ENCODE assay signal across 25 cellular contexts in genomic region chr6:12116978-12117377, GRCh38.
"Had no signal": no experiment of that assay in that cellular context is flagged by ENCODE, and none has a peak within 500 bp of the region (broad histone marks: within the 10 kb centered on the region; RNA-seq: fewer than 3 reads in every experiment).

No MANE protein-coding gene starts in this region.

- FAIRE-seq: bronchial epithelial cell had no signal

- H3K4me2 ChIP-seq: SK-N-SH had no signal

- DNase-seq: activated CD4-positive, alpha-beta T cell treated with anti-CD3 and anti-CD28 coated beads, Interleukin-2, amount 10 ng/mL, durations not matched to agents 24 days and 14 days; activated CD4-positive, alpha-beta T cell treated with anti-CD3 and anti-CD28 coated beads, Interleukin-2, amount 50 U/mL, for 48 hours; activated CD8-positive, alpha-beta T cell treated with anti-CD3 and anti-CD28 coated beads, Interleukin-2, amount 10 ng/mL, durations not matched to agents 7 days and 5 days; activated effector memory CD4-positive, alpha-beta T cell treated with Interleukin-2 at 50 U/mL for 16 hours; activated naive CD4-positive, alpha-beta T cell treated with anti-CD3 and anti-CD28 coated beads, Interleukin-2, amount 10 ng/mL, durations not matched to agents 7 days and 5 days; activated naive CD8-positive, alpha-beta T cell treated with anti-CD3 and anti-CD28 coated beads, Interleukin-2, amount 50 U/mL, for 24 hours; activated T-cell treated with anti-CD3 and anti-CD28 coated beads, Interleukin-2, amount 50 U/mL, for 24 hours; anterior cingulate cortex; caudate nucleus; cerebellar nuclear complex; NCI-H1105 treated with DMSO at 0.1 percent for 48 hours; NCI-H1436; NCI-H1694; NCI-H1930; NCI-H2081 treated with DMSO at 0.1 percent for 48 hours; NCI-H345; NCI-H524 treated with DMSO at 0.1 percent for 48 hours; SHP77 treated with DMSO at 0.1 percent for 48 hours; SK-N-SH had no signal

- H3K4me3 Mint-ChIP-seq: activated CD8-positive, alpha-beta T cell treated with anti-CD3 and anti-CD28 coated beads, Interleukin-2, amount 10 ng/mL, durations not matched to agents 7 days and 5 days; activated naive CD4-positive, alpha-beta T cell treated with anti-CD3 and anti-CD28 coated beads, Interleukin-2, amount 10 ng/mL, durations not matched to agents 7 days and 5 days; activated naive CD8-positive, alpha-beta T cell; activated naive CD8-positive, alpha-beta T cell treated with anti-CD3 and anti-CD28 coated beads, Interleukin-2, amount 50 U/mL, for 24 hours; activated T-cell treated with anti-CD3 and anti-CD28 coated beads, Interleukin-2, amount 50 U/mL, for 24 hours; brain; T-helper 1 cell treated with Interleukin-12 subunit alpha and Interleukin-12 subunit beta and Interleukin-4 antibody, amounts not matched to agents 30 μg/mL and 1 μg/mL, for 36 hours had no signal

- H3K27me3 Mint-ChIP-seq: activated CD4-positive, alpha-beta T cell treated with anti-CD3 and anti-CD28 coated beads, Interleukin-2, amount 10 ng/mL, durations not matched to agents 24 days and 14 days; activated naive CD4-positive, alpha-beta T cell treated with anti-CD3 and anti-CD28 coated beads, Interleukin-2, amount 10 ng/mL, durations not matched to agents 7 days and 5 days; activated naive CD8-positive, alpha-beta T cell; activated naive CD8-positive, alpha-beta T cell treated with anti-CD3 and anti-CD28 coated beads, Interleukin-2, amount 50 U/mL, for 24 hours; activated T-cell treated with anti-CD3 and anti-CD28 coated beads, Interleukin-2, amount 50 U/mL, for 24 hours had no signal

- H3K4me3 ChIP-seq: SJSA1 had no signal

- H3K27me3 ChIP-seq: SJSA1 had no signal

- H3K9me3 ChIP-seq: SJSA1, SK-N-SH had no signal

- H3K4me1 Mint-ChIP-seq: brain had no signal

- ATAC-seq: activated CD8-positive, alpha-beta T cell treated with anti-CD3 and anti-CD28 coated beads, Interleukin-2, amount 10 ng/mL, durations not matched to agents 7 days and 5 days; activated naive CD8-positive, alpha-beta T cell treated with anti-CD3 and anti-CD28 coated beads, Interleukin-2, amount 50 U/mL, for 24 hours; Panc1 had no signal

- H3K27ac ChIP-seq: SJSA1 had no signal

- H3K9ac ChIP-seq: SK-N-SH had no signal

- H3K27ac Mint-ChIP-seq: activated CD8-positive, alpha-beta T cell treated with anti-CD3 and anti-CD28 coated beads, Interleukin-2, amount 10 ng/mL, durations not matched to agents 7 days and 5 days; activated naive CD8-positive, alpha-beta T cell; activated naive CD8-positive, alpha-beta T cell treated with anti-CD3 and anti-CD28 coated beads, Interleukin-2, amount 50 U/mL, for 24 hours; brain had no signal
